Comparison of ENCODE assay signal across 1 cellular context in the genomic region with DNA sequence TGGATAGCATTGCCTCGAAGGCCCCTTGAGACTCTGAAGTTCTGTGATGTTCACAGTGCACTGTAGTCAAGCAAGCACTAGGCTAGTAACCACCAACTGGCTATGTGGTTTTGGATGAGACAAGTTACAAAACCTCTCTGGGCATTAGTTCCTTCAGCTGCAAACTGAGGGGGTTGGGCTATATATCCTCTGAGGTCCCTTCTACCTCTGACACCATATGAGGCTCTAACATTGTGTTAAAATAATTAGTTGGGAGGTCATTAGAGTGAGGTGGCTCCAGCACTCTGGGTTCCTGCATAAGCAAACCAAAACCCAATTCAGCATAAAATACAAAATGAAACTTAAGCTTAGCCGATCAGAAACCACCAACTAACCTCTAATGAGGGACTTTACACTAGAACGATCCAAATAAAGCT.
A peak's percentile ranks its signal among the peaks of the same experiment; 100 is the strongest.
TF ChIP-seq lines count a peak whose summit lies in the region.

No MANE protein-coding gene starts in this region.

TF ChIP-seq in GM12878, 131 proteins besides CTCF, POLR2A, EP300 and RAD21 (continued from another document and continues in another):
- TF ChIP-seq NR2F1 (conservative IDR thresholded peaks at IDR 0.05) (peak; percentile 80), KLF5 (IDR thresholded peaks at IDR 0.05; ENCODE audit: partially characterized antibody) (no peak), RUNX3 (IDR thresholded peaks at IDR 0.05; ENCODE audit: low read length) (peak; percentile 65), EED (IDR thresholded peaks at IDR 0.05; ENCODE audit: low read depth) (no peak), CBX5 (IDR thresholded peaks at IDR 0.05; ENCODE audit: low read depth) (no peak), ZNF384 (IDR thresholded peaks at IDR 0.05; ENCODE audit: borderline replicate concordance, low read depth, low read length) (no peak), SUZ12 (IDR thresholded peaks at IDR 0.05; ENCODE audit: unreplicated experiment) (no peak), SMAD1 (IDR thresholded peaks at IDR 0.05; ENCODE audit: low read depth, partially characterized antibody) (no peak), ETV6 (conservative IDR thresholded peaks at IDR 0.05 in 1 of 2, IDR thresholded peaks at IDR 0.05 in 1 of 2; ENCODE audit: borderline replicate concordance in 1 of 2, low read depth in 1 of 2) (no peak), CREM (IDR thresholded peaks at IDR 0.05; ENCODE audit: low read depth) (no peak), TBL1XR1 (IDR thresholded peaks at IDR 0.05; ENCODE audit: low read depth, low read length) (no peak), SIN3A (IDR thresholded peaks at IDR 0.05; ENCODE audit: low read depth, low read length) (no peak), POLR2AphosphoS2 (IDR thresholded peaks at IDR 0.05; ENCODE audit: low read depth, low read length) (no peak), IKZF2 (IDR thresholded peaks at IDR 0.05) (peak in 1 of 2 experiments; percentile 41; a peak in 1 of 4 replicates), CBX3 (IDR thresholded peaks at IDR 0.05; ENCODE audit: borderline replicate concordance, low read depth) (no peak), EZH2 (IDR thresholded peaks at IDR 0.05; ENCODE audit: borderline replicate concordance, control insufficient read depth, low read depth, low read length) (no peak), MEF2B (IDR thresholded peaks at IDR 0.05; ENCODE audit: partially characterized antibody, poor library complexity, severe bottlenecking) (peak; percentile 75), STAT1 (conservative IDR thresholded peaks at IDR 0.05) (no peak), MTA3 (IDR thresholded peaks at IDR 0.05; ENCODE audit: borderline replicate concordance, low read length) (no peak), EGR1 (IDR thresholded peaks at IDR 0.05; ENCODE audit: borderline replicate concordance in 1 of 2, low read depth in 2 of 2, low read length in 2 of 2) (no peak), SMC3 (IDR thresholded peaks at IDR 0.05; ENCODE audit: borderline replicate concordance, low read length) (no peak), SIX5 (IDR thresholded peaks at IDR 0.05; ENCODE audit: low read depth, low read length, severe bottlenecking) (no peak), GABPA (IDR thresholded peaks at IDR 0.05; ENCODE audit: low read depth) (no peak), CEBPB (IDR thresholded peaks at IDR 0.05; ENCODE audit: borderline replicate concordance in 1 of 2, low read depth in 2 of 2, low read length in 2 of 2) (no peak), RCOR1 (conservative IDR thresholded peaks at IDR 0.05; ENCODE audit: low read depth, low read length) (no peak), GATAD2B (conservative IDR thresholded peaks at IDR 0.05; ENCODE audit: low read depth) (no peak), SREBF1 (IDR thresholded peaks at IDR 0.05; ENCODE audit: low read length) (no peak), ZNF207 (IDR thresholded peaks at IDR 0.05; ENCODE audit: borderline replicate concordance) (no peak), DPF2 (IDR thresholded peaks at IDR 0.05) (0 out of 2 replicates have a peak, but pooled peaks have one; percentile 51), POU2F2 (IDR thresholded peaks at IDR 0.05; ENCODE audit: borderline replicate concordance, low read depth, low read length) (peak; percentile 49; the same call in 1 of the 3 replicates), HDAC2 (IDR thresholded peaks at IDR 0.05) (no peak), KAT2A (conservative IDR thresholded peaks at IDR 0.05; ENCODE audit: control insufficient read depth, low read depth, low read length) (no peak), SRF (IDR thresholded peaks at IDR 0.05; ENCODE audit: low read depth in 2 of 2, low read length in 2 of 2) (no peak), MYC (IDR thresholded peaks at IDR 0.05; ENCODE audit: insufficient read depth, insufficient read length, insufficient replicate concordance, low read length, severe bottlenecking) (no peak), PAX8 (IDR thresholded peaks at IDR 0.05) (no peak)
- TF ChIP-seq, protein P1, sequence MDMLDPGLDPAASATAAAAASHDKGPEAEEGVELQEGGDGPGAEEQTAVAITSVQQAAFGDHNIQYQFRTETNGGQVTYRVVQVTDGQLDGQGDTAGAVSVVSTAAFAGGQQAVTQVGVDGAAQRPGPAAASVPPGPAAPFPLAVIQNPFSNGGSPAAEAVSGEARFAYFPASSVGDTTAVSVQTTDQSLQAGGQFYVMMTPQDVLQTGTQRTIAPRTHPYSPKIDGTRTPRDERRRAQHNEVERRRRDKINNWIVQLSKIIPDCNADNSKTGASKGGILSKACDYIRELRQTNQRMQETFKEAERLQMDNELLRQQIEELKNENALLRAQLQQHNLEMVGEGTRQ (IDR thresholded peaks at IDR 0.05; ENCODE audit: borderline replicate concordance, low read depth, low read length): no peak
- TF ChIP-seq, protein P2, sequence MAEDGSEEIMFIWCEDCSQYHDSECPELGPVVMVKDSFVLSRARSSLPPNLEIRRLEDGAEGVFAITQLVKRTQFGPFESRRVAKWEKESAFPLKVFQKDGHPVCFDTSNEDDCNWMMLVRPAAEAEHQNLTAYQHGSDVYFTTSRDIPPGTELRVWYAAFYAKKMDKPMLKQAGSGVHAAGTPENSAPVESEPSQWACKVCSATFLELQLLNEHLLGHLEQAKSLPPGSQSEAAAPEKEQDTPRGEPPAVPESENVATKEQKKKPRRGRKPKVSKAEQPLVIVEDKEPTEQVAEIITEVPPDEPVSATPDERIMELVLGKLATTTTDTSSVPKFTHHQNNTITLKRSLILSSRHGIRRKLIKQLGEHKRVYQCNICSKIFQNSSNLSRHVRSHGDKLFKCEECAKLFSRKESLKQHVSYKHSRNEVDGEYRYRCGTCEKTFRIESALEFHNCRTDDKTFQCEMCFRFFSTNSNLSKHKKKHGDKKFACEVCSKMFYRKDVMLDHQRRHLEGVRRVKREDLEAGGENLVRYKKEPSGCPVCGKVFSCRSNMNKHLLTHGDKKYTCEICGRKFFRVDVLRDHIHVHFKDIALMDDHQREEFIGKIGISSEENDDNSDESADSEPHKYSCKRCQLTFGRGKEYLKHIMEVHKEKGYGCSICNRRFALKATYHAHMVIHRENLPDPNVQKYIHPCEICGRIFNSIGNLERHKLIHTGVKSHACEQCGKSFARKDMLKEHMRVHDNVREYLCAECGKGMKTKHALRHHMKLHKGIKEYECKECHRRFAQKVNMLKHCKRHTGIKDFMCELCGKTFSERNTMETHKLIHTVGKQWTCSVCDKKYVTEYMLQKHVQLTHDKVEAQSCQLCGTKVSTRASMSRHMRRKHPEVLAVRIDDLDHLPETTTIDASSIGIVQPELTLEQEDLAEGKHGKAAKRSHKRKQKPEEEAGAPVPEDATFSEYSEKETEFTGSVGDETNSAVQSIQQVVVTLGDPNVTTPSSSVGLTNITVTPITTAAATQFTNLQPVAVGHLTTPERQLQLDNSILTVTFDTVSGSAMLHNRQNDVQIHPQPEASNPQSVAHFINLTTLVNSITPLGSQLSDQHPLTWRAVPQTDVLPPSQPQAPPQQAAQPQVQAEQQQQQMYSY (CRISPR knock-in tag; IDR thresholded peaks at IDR 0.05): no peak
- TF ChIP-seq, protein P3, sequence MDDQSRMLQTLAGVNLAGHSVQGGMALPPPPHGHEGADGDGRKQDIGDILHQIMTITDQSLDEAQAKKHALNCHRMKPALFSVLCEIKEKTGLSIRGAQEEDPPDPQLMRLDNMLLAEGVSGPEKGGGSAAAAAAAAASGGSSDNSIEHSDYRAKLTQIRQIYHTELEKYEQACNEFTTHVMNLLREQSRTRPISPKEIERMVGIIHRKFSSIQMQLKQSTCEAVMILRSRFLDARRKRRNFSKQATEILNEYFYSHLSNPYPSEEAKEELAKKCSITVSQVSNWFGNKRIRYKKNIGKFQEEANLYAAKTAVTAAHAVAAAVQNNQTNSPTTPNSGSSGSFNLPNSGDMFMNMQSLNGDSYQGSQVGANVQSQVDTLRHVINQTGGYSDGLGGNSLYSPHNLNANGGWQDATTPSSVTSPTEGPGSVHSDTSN (IDR thresholded peaks at IDR 0.05; ENCODE audit: insufficient replicate concordance, low read depth, low read length): no peak
- TF ChIP-seq, protein P4, sequence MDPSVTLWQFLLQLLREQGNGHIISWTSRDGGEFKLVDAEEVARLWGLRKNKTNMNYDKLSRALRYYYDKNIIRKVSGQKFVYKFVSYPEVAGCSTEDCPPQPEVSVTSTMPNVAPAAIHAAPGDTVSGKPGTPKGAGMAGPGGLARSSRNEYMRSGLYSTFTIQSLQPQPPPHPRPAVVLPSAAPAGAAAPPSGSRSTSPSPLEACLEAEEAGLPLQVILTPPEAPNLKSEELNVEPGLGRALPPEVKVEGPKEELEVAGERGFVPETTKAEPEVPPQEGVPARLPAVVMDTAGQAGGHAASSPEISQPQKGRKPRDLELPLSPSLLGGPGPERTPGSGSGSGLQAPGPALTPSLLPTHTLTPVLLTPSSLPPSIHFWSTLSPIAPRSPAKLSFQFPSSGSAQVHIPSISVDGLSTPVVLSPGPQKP (IDR thresholded peaks at IDR 0.05; ENCODE audit: low read depth, low read length): no peak
- TF ChIP-seq, protein P5, sequence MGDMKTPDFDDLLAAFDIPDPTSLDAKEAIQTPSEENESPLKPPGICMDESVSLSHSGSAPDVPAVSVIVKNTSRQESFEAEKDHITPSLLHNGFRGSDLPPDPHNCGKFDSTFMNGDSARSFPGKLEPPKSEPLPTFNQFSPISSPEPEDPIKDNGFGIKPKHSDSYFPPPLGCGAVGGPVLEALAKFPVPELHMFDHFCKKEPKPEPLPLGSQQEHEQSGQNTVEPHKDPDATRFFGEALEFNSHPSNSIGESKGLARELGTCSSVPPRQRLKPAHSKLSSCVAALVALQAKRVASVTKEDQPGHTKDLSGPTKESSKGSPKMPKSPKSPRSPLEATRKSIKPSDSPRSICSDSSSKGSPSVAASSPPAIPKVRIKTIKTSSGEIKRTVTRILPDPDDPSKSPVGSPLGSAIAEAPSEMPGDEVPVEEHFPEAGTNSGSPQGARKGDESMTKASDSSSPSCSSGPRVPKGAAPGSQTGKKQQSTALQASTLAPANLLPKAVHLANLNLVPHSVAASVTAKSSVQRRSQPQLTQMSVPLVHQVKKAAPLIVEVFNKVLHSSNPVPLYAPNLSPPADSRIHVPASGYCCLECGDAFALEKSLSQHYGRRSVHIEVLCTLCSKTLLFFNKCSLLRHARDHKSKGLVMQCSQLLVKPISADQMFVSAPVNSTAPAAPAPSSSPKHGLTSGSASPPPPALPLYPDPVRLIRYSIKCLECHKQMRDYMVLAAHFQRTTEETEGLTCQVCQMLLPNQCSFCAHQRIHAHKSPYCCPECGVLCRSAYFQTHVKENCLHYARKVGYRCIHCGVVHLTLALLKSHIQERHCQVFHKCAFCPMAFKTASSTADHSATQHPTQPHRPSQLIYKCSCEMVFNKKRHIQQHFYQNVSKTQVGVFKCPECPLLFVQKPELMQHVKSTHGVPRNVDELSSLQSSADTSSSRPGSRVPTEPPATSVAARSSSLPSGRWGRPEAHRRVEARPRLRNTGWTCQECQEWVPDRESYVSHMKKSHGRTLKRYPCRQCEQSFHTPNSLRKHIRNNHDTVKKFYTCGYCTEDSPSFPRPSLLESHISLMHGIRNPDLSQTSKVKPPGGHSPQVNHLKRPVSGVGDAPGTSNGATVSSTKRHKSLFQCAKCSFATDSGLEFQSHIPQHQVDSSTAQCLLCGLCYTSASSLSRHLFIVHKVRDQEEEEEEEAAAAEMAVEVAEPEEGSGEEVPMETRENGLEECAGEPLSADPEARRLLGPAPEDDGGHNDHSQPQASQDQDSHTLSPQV (IDR thresholded peaks at IDR 0.05): no peak
- TF ChIP-seq, protein P6, sequence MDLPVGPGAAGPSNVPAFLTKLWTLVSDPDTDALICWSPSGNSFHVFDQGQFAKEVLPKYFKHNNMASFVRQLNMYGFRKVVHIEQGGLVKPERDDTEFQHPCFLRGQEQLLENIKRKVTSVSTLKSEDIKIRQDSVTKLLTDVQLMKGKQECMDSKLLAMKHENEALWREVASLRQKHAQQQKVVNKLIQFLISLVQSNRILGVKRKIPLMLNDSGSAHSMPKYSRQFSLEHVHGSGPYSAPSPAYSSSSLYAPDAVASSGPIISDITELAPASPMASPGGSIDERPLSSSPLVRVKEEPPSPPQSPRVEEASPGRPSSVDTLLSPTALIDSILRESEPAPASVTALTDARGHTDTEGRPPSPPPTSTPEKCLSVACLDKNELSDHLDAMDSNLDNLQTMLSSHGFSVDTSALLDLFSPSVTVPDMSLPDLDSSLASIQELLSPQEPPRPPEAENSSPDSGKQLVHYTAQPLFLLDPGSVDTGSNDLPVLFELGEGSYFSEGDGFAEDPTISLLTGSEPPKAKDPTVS (IDR thresholded peaks at IDR 0.05; ENCODE audit: low read depth, low read length): no peak
- TF ChIP-seq, protein P7, sequence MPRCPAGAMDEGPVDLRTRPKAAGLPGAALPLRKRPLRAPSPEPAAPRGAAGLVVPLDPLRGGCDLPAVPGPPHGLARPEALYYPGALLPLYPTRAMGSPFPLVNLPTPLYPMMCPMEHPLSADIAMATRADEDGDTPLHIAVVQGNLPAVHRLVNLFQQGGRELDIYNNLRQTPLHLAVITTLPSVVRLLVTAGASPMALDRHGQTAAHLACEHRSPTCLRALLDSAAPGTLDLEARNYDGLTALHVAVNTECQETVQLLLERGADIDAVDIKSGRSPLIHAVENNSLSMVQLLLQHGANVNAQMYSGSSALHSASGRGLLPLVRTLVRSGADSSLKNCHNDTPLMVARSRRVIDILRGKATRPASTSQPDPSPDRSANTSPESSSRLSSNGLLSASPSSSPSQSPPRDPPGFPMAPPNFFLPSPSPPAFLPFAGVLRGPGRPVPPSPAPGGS (IDR thresholded peaks at IDR 0.05; ENCODE audit: borderline replicate concordance, insufficient read depth, low read depth, low read length, poor library complexity, severe bottlenecking): no peak
- TF ChIP-seq, protein P8, sequence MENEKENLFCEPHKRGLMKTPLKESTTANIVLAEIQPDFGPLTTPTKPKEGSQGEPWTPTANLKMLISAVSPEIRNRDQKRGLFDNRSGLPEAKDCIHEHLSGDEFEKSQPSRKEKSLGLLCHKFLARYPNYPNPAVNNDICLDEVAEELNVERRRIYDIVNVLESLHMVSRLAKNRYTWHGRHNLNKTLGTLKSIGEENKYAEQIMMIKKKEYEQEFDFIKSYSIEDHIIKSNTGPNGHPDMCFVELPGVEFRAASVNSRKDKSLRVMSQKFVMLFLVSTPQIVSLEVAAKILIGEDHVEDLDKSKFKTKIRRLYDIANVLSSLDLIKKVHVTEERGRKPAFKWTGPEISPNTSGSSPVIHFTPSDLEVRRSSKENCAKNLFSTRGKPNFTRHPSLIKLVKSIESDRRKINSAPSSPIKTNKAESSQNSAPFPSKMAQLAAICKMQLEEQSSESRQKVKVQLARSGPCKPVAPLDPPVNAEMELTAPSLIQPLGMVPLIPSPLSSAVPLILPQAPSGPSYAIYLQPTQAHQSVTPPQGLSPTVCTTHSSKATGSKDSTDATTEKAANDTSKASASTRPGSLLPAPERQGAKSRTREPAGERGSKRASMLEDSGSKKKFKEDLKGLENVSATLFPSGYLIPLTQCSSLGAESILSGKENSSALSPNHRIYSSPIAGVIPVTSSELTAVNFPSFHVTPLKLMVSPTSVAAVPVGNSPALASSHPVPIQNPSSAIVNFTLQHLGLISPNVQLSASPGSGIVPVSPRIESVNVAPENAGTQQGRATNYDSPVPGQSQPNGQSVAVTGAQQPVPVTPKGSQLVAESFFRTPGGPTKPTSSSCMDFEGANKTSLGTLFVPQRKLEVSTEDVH (IDR thresholded peaks at IDR 0.05; ENCODE audit: low read depth, partially characterized antibody): no peak
- TF ChIP-seq, protein P9, sequence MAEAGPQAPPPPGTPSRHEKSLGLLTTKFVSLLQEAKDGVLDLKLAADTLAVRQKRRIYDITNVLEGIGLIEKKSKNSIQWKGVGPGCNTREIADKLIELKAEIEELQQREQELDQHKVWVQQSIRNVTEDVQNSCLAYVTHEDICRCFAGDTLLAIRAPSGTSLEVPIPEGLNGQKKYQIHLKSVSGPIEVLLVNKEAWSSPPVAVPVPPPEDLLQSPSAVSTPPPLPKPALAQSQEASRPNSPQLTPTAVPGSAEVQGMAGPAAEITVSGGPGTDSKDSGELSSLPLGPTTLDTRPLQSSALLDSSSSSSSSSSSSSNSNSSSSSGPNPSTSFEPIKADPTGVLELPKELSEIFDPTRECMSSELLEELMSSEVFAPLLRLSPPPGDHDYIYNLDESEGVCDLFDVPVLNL (IDR thresholded peaks at IDR 0.05; ENCODE audit: low read depth, low read length): no peak
